Comparison of ENCODE assay signal across 1 cellular context in the genomic region with DNA sequence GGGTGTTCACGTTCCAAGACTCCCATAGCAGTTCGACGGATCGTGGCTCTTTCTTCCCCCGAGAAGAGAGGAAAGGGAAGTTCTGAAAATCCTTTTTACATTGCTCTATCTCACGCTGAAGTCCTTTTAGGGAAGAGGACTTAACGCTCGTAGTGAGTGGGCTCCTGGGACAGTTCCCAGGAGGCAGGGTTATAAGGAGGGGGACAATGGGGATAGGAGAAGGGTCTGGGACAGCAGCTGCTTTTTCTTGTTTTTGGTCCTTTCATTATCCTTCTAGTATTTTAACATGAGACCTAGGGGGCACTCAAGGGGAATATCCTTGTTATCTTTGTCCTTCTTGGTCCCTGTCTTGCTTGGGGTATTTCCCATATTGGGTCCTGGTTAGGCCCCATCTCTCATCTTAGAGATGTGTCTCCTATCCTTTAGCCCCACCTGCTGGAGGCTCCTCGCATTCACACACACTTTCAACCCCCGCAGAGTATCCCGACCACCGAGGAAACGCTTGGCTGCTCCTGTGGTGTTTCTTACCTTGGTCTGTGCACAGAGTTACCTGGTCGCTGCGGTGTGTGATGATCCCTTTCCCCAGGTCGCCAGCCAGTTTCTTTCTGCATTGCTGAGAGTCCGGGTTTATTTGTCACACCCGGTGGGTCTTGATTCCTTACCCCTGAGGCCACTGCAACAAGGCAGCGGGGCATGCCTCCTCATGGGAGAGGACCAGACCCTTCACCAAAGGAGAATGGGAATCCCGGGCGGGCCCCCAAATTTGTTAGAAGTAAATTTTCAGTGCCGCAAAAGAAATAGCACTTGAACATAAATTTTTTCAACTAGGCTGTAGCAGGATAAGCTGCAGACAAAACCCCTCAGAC.
TF ChIP-seq lines count a peak whose summit lies in the region.

No MANE protein-coding gene starts in this region.

TF ChIP-seq in K562, 482 proteins besides CTCF, POLR2A, EP300 and RAD21 (continued from another document and continues in another):
- no peak for TF ChIP-seq MLLT1 (IDR thresholded peaks at IDR 0.05)
- no peak for TF ChIP-seq LEF1 (IDR thresholded peaks at IDR 0.05)
- TF ChIP-seq SPI1 (IDR thresholded peaks at IDR 0.05; ENCODE audit: borderline replicate concordance, low read depth, low read length), result no peak
- TF ChIP-seq ZNF699 (CRISPR knock-in tag; IDR thresholded peaks at IDR 0.05; ENCODE audit: insufficient replicate concordance), result no peak
- TF ChIP-seq CBX3 (IDR thresholded peaks at IDR 0.05; ENCODE audit: borderline replicate concordance in 1 of 2, low read length in 2 of 2), result no peak
- TF ChIP-seq CHD1 (IDR thresholded peaks at IDR 0.05; ENCODE audit: low read length), result no peak
- TF ChIP-seq, protein P1, sequence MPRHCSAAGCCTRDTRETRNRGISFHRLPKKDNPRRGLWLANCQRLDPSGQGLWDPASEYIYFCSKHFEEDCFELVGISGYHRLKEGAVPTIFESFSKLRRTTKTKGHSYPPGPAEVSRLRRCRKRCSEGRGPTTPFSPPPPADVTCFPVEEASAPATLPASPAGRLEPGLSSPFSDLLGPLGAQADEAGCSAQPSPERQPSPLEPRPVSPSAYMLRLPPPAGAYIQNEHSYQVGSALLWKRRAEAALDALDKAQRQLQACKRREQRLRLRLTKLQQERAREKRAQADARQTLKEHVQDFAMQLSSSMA (CRISPR knock-in tag; IDR thresholded peaks at IDR 0.05), result no peak
- no peak for TF ChIP-seq ARNT (IDR thresholded peaks at IDR 0.05)
- no peak for TF ChIP-seq MYNN (IDR thresholded peaks at IDR 0.05)
- no peak for TF ChIP-seq MYNN (CRISPR knock-in tag; IDR thresholded peaks at IDR 0.05)
- TF ChIP-seq ZNF668 (CRISPR knock-in tag; IDR thresholded peaks at IDR 0.05), result no peak
- no peak for TF ChIP-seq ZNF764 (CRISPR knock-in tag; IDR thresholded peaks at IDR 0.05; ENCODE audit: low read depth)
- TF ChIP-seq, protein P2, sequence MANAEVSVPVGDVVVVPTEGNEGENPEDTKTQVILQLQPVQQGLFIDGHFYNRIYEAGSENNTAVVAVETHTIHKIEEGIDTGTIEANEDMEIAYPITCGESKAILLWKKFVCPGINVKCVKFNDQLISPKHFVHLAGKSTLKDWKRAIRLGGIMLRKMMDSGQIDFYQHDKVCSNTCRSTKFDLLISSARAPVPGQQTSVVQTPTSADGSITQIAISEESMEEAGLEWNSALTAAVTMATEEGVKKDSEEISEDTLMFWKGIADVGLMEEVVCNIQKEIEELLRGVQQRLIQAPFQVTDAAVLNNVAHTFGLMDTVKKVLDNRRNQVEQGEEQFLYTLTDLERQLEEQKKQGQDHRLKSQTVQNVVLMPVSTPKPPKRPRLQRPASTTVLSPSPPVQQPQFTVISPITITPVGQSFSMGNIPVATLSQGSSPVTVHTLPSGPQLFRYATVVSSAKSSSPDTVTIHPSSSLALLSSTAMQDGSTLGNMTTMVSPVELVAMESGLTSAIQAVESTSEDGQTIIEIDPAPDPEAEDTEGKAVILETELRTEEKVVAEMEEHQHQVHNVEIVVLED (CRISPR knock-in tag; IDR thresholded peaks at IDR 0.05), result no peak
- no peak for TF ChIP-seq HMG20A (CRISPR knock-in tag; conservative IDR thresholded peaks at IDR 0.05)
- TF ChIP-seq CREB3L1 (IDR thresholded peaks at IDR 0.05; ENCODE audit: borderline replicate concordance, low read depth), result no peak
- peak; percentile 60; the same call in 1 of the 2 replicates for TF ChIP-seq CC2D1A (IDR thresholded peaks at IDR 0.05)
- no peak for TF ChIP-seq ARID4B (CRISPR knock-in tag; IDR thresholded peaks at IDR 0.05)
- TF ChIP-seq ATF6 (CRISPR knock-in tag; IDR thresholded peaks at IDR 0.05), result no peak
- TF ChIP-seq, protein P3, sequence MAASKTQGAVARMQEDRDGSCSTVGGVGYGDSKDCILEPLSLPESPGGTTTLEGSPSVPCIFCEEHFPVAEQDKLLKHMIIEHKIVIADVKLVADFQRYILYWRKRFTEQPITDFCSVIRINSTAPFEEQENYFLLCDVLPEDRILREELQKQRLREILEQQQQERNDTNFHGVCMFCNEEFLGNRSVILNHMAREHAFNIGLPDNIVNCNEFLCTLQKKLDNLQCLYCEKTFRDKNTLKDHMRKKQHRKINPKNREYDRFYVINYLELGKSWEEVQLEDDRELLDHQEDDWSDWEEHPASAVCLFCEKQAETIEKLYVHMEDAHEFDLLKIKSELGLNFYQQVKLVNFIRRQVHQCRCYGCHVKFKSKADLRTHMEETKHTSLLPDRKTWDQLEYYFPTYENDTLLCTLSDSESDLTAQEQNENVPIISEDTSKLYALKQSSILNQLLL (CRISPR knock-in tag; IDR thresholded peaks at IDR 0.05; ENCODE audit: borderline replicate concordance), result no peak
- no peak for TF ChIP-seq PTTG1 (tag; IDR thresholded peaks at IDR 0.05; ENCODE audit: low read depth)
- TF ChIP-seq, protein P4, sequence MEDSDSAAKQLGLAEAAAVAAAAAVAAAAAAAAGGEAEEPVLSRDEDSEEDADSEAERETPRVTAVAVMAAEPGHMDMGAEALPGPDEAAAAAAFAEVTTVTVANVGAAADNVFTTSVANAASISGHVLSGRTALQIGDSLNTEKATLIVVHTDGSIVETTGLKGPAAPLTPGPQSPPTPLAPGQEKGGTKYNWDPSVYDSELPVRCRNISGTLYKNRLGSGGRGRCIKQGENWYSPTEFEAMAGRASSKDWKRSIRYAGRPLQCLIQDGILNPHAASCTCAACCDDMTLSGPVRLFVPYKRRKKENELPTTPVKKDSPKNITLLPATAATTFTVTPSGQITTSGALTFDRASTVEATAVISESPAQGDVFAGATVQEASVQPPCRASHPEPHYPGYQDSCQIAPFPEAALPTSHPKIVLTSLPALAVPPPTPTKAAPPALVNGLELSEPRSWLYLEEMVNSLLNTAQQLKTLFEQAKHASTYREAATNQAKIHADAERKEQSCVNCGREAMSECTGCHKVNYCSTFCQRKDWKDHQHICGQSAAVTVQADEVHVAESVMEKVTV (CRISPR knock-in tag; IDR thresholded peaks at IDR 0.05), result peak; percentile 62
- TF ChIP-seq PRDM10 (IDR thresholded peaks at IDR 0.05; ENCODE audit: partially characterized antibody), result no peak
- TF ChIP-seq CREBBP (IDR thresholded peaks at IDR 0.05; ENCODE audit: low read depth, low read length), result no peak
- TF ChIP-seq, protein P5, sequence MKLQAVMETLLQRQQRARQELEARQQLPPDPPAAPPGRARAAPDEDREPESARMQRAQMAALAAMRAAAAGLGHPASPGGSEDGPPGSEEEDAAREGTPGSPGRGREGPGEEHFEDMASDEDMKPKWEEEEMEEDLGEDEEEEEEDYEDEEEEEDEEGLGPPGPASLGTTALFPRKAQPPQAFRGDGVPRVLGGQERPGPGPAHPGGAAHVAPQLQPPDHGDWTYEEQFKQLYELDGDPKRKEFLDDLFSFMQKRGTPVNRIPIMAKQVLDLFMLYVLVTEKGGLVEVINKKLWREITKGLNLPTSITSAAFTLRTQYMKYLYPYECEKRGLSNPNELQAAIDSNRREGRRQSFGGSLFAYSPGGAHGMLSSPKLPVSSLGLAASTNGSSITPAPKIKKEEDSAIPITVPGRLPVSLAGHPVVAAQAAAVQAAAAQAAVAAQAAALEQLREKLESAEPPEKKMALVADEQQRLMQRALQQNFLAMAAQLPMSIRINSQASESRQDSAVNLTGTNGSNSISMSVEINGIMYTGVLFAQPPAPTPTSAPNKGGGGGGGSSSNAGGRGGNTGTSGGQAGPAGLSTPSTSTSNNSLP (IDR thresholded peaks at IDR 0.05; ENCODE audit: borderline replicate concordance, low read depth, low read length), result no peak
- TF ChIP-seq EGR1 (conservative IDR thresholded peaks at IDR 0.05), result peak; percentile 58
- TF ChIP-seq CHD2 (IDR thresholded peaks at IDR 0.05; ENCODE audit: low read depth, low read length), result no peak
